ENCODE assay signal across 2 cellular contexts in the genomic region with DNA sequence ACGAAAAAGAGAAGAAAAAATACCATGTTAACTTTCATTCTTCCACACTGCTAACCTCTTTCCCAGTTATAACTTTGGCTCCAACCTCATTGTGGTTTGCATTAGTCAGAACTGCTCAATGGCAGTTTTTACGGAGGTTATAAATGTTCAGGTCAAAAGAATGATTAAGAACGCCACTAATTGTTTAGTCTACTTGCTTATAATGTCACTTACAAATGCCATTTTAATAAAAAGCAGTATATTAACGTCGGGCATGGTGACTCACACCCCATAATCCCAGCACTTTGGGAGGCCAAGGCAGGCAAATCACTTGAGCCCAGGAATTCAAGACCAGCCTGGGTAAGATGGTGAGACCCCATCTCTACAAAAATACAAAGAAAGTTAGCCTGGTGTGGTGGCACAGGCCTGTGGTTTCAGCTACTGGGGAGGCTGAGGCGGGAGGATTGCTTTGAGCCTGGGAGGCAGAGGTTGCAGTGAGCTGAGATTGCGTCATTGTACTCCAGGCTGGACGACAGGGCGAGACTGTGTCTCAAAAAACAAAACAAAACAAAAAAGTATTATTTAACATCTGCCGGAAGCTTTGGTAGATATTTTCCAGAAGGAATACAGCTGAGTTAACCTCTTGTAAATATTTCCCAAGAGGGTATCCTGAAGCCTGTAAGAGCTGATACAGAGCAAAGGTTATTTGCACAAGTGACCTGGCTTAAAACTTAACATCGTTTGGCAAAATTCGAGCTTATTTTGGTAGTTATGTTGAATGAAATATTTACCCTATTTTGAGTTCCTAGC.
A peak's percentile ranks its signal among the peaks of the same experiment; 100 is the strongest.
TF ChIP-seq lines count a peak whose summit lies in the region.

No MANE protein-coding gene starts in this region.

TF ChIP-seq in A549, 52 proteins besides CTCF, POLR2A, EP300 and RAD21 (continues in another document):
- TF ChIP-seq KDM1A (IDR thresholded peaks at IDR 0.05; ENCODE audit: low read depth): peak; percentile 57; the same call in 1 of the 2 replicates
- TF ChIP-seq, protein P1, sequence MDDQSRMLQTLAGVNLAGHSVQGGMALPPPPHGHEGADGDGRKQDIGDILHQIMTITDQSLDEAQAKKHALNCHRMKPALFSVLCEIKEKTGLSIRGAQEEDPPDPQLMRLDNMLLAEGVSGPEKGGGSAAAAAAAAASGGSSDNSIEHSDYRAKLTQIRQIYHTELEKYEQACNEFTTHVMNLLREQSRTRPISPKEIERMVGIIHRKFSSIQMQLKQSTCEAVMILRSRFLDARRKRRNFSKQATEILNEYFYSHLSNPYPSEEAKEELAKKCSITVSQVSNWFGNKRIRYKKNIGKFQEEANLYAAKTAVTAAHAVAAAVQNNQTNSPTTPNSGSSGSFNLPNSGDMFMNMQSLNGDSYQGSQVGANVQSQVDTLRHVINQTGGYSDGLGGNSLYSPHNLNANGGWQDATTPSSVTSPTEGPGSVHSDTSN (IDR thresholded peaks at IDR 0.05): no peak
- no peak for TF ChIP-seq FOSL2 (IDR thresholded peaks at IDR 0.05)
- TF ChIP-seq FOSL2 (CRISPR knock-in tag; IDR thresholded peaks at IDR 0.05): peak; percentile 50
- TF ChIP-seq CEBPB (IDR thresholded peaks at IDR 0.05): peak; percentile 91 to 93
- TF ChIP-seq, protein P2, sequence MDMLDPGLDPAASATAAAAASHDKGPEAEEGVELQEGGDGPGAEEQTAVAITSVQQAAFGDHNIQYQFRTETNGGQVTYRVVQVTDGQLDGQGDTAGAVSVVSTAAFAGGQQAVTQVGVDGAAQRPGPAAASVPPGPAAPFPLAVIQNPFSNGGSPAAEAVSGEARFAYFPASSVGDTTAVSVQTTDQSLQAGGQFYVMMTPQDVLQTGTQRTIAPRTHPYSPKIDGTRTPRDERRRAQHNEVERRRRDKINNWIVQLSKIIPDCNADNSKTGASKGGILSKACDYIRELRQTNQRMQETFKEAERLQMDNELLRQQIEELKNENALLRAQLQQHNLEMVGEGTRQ (IDR thresholded peaks at IDR 0.05): no peak
- TF ChIP-seq RCOR1 (IDR thresholded peaks at IDR 0.05; ENCODE audit: low read depth, low read length): no peak
- TF ChIP-seq SREBF2 (IDR thresholded peaks at IDR 0.05): no peak
- TF ChIP-seq, protein P3, sequence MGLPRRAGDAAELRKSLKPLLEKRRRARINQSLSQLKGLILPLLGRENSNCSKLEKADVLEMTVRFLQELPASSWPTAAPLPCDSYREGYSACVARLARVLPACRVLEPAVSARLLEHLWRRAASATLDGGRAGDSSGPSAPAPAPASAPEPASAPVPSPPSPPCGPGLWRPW (IDR thresholded peaks at IDR 0.05): peak; percentile 78; the same call in 1 of the 2 replicates
- no peak for TF ChIP-seq ZSCAN20 (CRISPR knock-in tag; IDR thresholded peaks at IDR 0.05)
- TF ChIP-seq, protein P4, sequence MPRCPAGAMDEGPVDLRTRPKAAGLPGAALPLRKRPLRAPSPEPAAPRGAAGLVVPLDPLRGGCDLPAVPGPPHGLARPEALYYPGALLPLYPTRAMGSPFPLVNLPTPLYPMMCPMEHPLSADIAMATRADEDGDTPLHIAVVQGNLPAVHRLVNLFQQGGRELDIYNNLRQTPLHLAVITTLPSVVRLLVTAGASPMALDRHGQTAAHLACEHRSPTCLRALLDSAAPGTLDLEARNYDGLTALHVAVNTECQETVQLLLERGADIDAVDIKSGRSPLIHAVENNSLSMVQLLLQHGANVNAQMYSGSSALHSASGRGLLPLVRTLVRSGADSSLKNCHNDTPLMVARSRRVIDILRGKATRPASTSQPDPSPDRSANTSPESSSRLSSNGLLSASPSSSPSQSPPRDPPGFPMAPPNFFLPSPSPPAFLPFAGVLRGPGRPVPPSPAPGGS (IDR thresholded peaks at IDR 0.05): 0 out of 3 replicates have a peak, but pooled peaks have one; percentile 54
- peak; percentile 36 to 76; a peak in 2 of 5 replicates for TF ChIP-seq JUN (IDR thresholded peaks at IDR 0.05)
- no peak for TF ChIP-seq EHF (CRISPR knock-in tag; IDR thresholded peaks at IDR 0.05)
- TF ChIP-seq JUNB (IDR thresholded peaks at IDR 0.05): peak; percentile 49; the same call in 1 of the 2 replicates
- no peak for TF ChIP-seq NFE2L2 (conservative IDR thresholded peaks at IDR 0.05; ENCODE audit: low read length)
- no peak for TF ChIP-seq ZFP36 (IDR thresholded peaks at IDR 0.05; ENCODE audit: borderline replicate concordance, partially characterized antibody)
- no peak for TF ChIP-seq ESRRA (IDR thresholded peaks at IDR 0.05; ENCODE audit: borderline replicate concordance, low read length)
- TF ChIP-seq HEYL (CRISPR knock-in tag; IDR thresholded peaks at IDR 0.05): no peak
- TF ChIP-seq CHD4 (IDR thresholded peaks at IDR 0.05; ENCODE audit: borderline replicate concordance): no peak
- TF ChIP-seq RARB (CRISPR knock-in tag; IDR thresholded peaks at IDR 0.05): no peak
- TF ChIP-seq NR3C1 (IDR thresholded peaks at IDR 0.05): no peak
- no peak for TF ChIP-seq FOSB (CRISPR knock-in tag; IDR thresholded peaks at IDR 0.05)
- no peak for TF ChIP-seq HOXA7 (CRISPR knock-in tag; IDR thresholded peaks at IDR 0.05)
- TF ChIP-seq ZNF302 (CRISPR knock-in tag; IDR thresholded peaks at IDR 0.05): no peak
- TF ChIP-seq RFX5 (IDR thresholded peaks at IDR 0.05): no peak
- TF ChIP-seq, protein P5, sequence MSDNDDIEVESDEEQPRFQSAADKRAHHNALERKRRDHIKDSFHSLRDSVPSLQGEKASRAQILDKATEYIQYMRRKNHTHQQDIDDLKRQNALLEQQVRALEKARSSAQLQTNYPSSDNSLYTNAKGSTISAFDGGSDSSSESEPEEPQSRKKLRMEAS (IDR thresholded peaks at IDR 0.05): no peak
- TF ChIP-seq RNF2 (IDR thresholded peaks at IDR 0.05; ENCODE audit: borderline replicate concordance, low read depth): no peak
- TF ChIP-seq, protein P6, sequence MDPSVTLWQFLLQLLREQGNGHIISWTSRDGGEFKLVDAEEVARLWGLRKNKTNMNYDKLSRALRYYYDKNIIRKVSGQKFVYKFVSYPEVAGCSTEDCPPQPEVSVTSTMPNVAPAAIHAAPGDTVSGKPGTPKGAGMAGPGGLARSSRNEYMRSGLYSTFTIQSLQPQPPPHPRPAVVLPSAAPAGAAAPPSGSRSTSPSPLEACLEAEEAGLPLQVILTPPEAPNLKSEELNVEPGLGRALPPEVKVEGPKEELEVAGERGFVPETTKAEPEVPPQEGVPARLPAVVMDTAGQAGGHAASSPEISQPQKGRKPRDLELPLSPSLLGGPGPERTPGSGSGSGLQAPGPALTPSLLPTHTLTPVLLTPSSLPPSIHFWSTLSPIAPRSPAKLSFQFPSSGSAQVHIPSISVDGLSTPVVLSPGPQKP (IDR thresholded peaks at IDR 0.05; ENCODE audit: low read depth, low read length): no peak
- TF ChIP-seq GATA3 (IDR thresholded peaks at IDR 0.05; ENCODE audit: borderline replicate concordance): peak; percentile 16; the same call in 1 of the 2 replicates
- no peak for TF ChIP-seq TP53 (CRISPR knock-in tag; IDR thresholded peaks at IDR 0.05)

TF ChIP-seq in IMR-90, 13 proteins besides CTCF, POLR2A, EP300 and RAD21:
- TF ChIP-seq MXI1 (IDR thresholded peaks at IDR 0.05; ENCODE audit: borderline replicate concordance, low read depth, low read length) (no peak), BHLHE40 (IDR thresholded peaks at IDR 0.05; ENCODE audit: low read depth, low read length) (peak; percentile 54; the same call in 1 of the 2 replicates), FOS (IDR thresholded peaks at IDR 0.05; ENCODE audit: low read depth, low read length) (peak; percentile 92), RCOR1 (IDR thresholded peaks at IDR 0.05; ENCODE audit: insufficient replicate concordance, low read length) (peak; percentile 61), CEBPB (IDR thresholded peaks at IDR 0.05; ENCODE audit: low read depth, low read length) (peak; percentile 93)
- TF ChIP-seq, protein P6 (IDR thresholded peaks at IDR 0.05; ENCODE audit: borderline replicate concordance, low read depth, low read length): no peak
TF ChIP-seq in IMR-90: peak in this region for 4.
